8 cellular contexts compared by ENCODE assay signal in the genomic region with DNA sequence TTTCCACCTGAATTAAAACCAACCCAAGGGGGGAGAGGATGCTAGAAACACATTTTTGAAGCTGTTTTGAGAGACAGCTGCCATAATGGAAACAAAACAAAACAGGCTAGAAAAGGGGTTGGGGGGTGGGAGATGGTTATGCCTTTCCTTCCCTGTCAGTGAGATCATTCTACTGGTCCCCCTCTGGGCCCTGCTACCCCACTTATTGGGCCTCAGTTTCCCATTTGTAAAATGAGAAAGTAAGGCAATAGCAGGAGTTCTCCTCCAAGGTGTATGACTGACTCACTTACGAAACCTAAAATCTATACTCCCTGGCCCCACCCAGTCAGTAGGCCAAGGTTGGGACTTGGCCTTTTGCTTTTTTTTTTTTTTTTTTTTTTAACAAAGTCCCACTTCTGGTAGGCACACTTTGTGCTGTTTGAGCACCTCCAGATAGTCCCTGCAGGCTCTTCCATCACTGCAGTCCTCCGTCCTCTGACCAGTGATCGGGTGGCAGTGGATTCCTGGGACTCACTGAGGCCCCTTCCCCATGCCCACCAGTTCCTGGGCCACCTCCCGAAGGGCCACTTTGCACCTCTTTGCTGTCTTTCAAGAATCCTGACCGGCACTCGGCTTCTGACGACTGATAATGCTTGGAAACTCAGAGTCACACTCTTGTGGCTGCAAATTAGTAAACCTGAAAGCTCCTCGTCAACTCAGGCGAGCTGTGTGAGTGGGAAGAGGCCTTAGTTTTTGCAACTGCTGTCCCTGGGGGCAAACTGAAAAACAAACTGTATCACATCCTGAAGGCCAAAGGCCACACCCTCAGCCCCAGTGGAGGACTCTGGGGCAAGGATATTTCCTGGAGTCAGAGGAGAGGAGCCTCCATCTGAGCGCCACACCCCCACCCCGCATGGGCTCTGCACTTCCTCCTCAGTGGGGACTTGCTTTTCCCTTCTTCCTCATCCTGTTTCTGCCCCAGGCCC. TPM values are rescaled to one million over a fixed set of nuclear protein-coding genes. Genes with fewer than 3 reads are reported as not detected.
DNase-seq lines count a peak whose midpoint lies in the region; ATAC-seq and TF ChIP-seq lines count a peak whose summit lies in the region.

No MANE protein-coding gene starts in this region.

- peak overlapping the region; percentile 99 for H3K27ac Mint-ChIP-seq in activated naive CD4-positive, alpha-beta T cell treated with anti-CD3 and anti-CD28 coated beads, Interleukin-2, amount 50 U/mL, for 24 hours
- peak overlapping the region; percentile 15 for H3K27ac Mint-ChIP-seq in progenitor cell of endocrine pancreas

- H3F3A ChIP-seq in DOHH2 (ENCODE audit: control insufficient read depth, insufficient read depth), result no peaks in the 10 kb centered on the region; the same call in 1 of the 2 replicates
- no peaks in the 10 kb centered on the region for H3F3A ChIP-seq in MM.1S (ENCODE audit: insufficient read depth, low read length)

- no peaks in the 10 kb centered on the region for H3K27me3 ChIP-seq in DOHH2 (ENCODE audit: control insufficient read depth, low read length)
- no peaks in the 10 kb centered on the region for H3K27me3 ChIP-seq in MM.1S (replicated peaks; ENCODE audit: insufficient read depth, low read length)

- H3K36me3 Mint-ChIP-seq in activated naive CD4-positive, alpha-beta T cell treated with anti-CD3 and anti-CD28 coated beads, Interleukin-2, amount 50 U/mL, for 24 hours, result no peaks in the 10 kb centered on the region
- H3K36me3 Mint-ChIP-seq in progenitor cell of endocrine pancreas (ENCODE audit: insufficient read depth), result no peaks in the 10 kb centered on the region

- DNase-seq in progenitor cell of endocrine pancreas (ENCODE audit: low spot score, unreplicated experiment), result no peak
- DNase-seq in activated gamma-delta T cell (lab: John Stamatoyannopoulos, UW), result no peak
- DNase-seq in cortex of kidney (lab: John Stamatoyannopoulos, UW), result no peak
- no peak for DNase-seq in MM.1S

- H3K79me2 ChIP-seq in DOHH2 (ENCODE audit: control insufficient read depth, low read length) (no peaks in the 10 kb centered on the region), MM.1S (ENCODE audit: low read length) (no peaks in the 10 kb centered on the region)

- peak; percentile 85 for ATAC-seq in GM21447 (IDR thresholded peaks at IDR 0.05; ENCODE audit: unreplicated experiment)

- no peaks in the 10 kb centered on the region for H3K27me3 Mint-ChIP-seq in activated naive CD4-positive, alpha-beta T cell treated with anti-CD3 and anti-CD28 coated beads, Interleukin-2, amount 50 U/mL, for 24 hours
- peaks cover 18% of the 10 kb centered on the region for H3K27me3 Mint-ChIP-seq in progenitor cell of endocrine pancreas

- no peaks in the 10 kb centered on the region for H4K20me1 ChIP-seq in DOHH2 (ENCODE audit: control insufficient read depth, insufficient read depth, low read depth, low read length)
- no peaks in the 10 kb centered on the region for H4K20me1 ChIP-seq in MM.1S (ENCODE audit: insufficient read depth, low read length)

- no peaks in the 10 kb centered on the region for H3K9me3 Mint-ChIP-seq in activated naive CD4-positive, alpha-beta T cell treated with anti-CD3 and anti-CD28 coated beads, Interleukin-2, amount 50 U/mL, for 24 hours
- H3K9me3 Mint-ChIP-seq in progenitor cell of endocrine pancreas (ENCODE audit: low read depth), result no peaks in the 10 kb centered on the region

- H3K4me3 ChIP-seq in DOHH2 (ENCODE audit: low read length), result peak overlapping the region; percentile 18
- no peak overlapping the region for H3K4me3 ChIP-seq in MM.1S (ENCODE audit: low read length)

- H3K9me2 ChIP-seq in DOHH2 (replicated peaks; ENCODE audit: control insufficient read depth, low read length) (no peaks in the 10 kb centered on the region), MM.1S (replicated peaks; ENCODE audit: insufficient read depth, low read length) (no peaks in the 10 kb centered on the region)

- H3K4me2 ChIP-seq in DOHH2 (ENCODE audit: low read length) (peak overlapping the region; percentile 47), MM.1S (ENCODE audit: low read depth, low read length) (no peak overlapping the region)

- H3K4me1 Mint-ChIP-seq in activated naive CD4-positive, alpha-beta T cell treated with anti-CD3 and anti-CD28 coated beads, Interleukin-2, amount 50 U/mL, for 24 hours, result peaks cover 40% of the 10 kb centered on the region
- peaks cover 9% of the 10 kb centered on the region for H3K4me1 Mint-ChIP-seq in progenitor cell of endocrine pancreas (ENCODE audit: low read depth)

- H3K36me3 ChIP-seq in DOHH2 (ENCODE audit: control insufficient read depth, low read length) (no peaks in the 10 kb centered on the region), KOPT-K1 (ENCODE audit: insufficient read depth, low read length) (no peaks in the 10 kb centered on the region), MM.1S (replicated peaks; ENCODE audit: insufficient read depth, low read length) (no peaks in the 10 kb centered on the region)

- H3K4me1 ChIP-seq in DOHH2 (ENCODE audit: control insufficient read depth, low read length) (peaks cover 18% of the 10 kb centered on the region), MM.1S (ENCODE audit: low read length) (no peaks in the 10 kb centered on the region)

- H3K27ac ChIP-seq in DOHH2 (ENCODE audit: low read depth, low read length) (no peak overlapping the region), KOPT-K1 (ENCODE audit: low read depth, low read length, poor library complexity, severe bottlenecking) (peak overlapping the region; percentile 20), MM.1S (ENCODE audit: low read length) (no peak overlapping the region)

- H3K9ac ChIP-seq in MM.1S (ENCODE audit: low read length), result no peak overlapping the region

- H3K4me3 Mint-ChIP-seq in activated naive CD4-positive, alpha-beta T cell treated with anti-CD3 and anti-CD28 coated beads, Interleukin-2, amount 50 U/mL, for 24 hours, result peak overlapping the region; percentile 81
- H3K4me3 Mint-ChIP-seq in progenitor cell of endocrine pancreas (ENCODE audit: low read depth), result no peak overlapping the region

- no peak overlapping the region for H2AFZ ChIP-seq in MM.1S (ENCODE audit: low read length)

- H3K9me3 ChIP-seq in DOHH2 (ENCODE audit: control insufficient read depth, insufficient read depth, low read length) (no peaks in the 10 kb centered on the region), KOPT-K1 (ENCODE audit: insufficient read depth, low read length, poor library complexity, severe bottlenecking) (no peaks in the 10 kb centered on the region), MM.1S (replicated peaks; ENCODE audit: insufficient read depth, low read length) (no peaks in the 10 kb centered on the region)

- TF ChIP-seq CTCF in DOHH2 (IDR thresholded peaks at IDR 0.05; ENCODE audit: low read depth, low read length, poor library complexity, severe bottlenecking) (no peak), progenitor cell of endocrine pancreas (IDR thresholded peaks at IDR 0.05; ENCODE audit: unreplicated experiment) (no peak), MM.1S (IDR thresholded peaks at IDR 0.05; ENCODE audit: low read length) (no peak)

RNA-seq across cellular contexts. Expression of gene PSTPIP1, which starts 6.7 kb away (rescaled TPM):
- not detected in 2 replicates for total RNA-seq in progenitor cell of endocrine pancreas

RNA-seq across cellular contexts. Expression of gene RCN2, which starts 56.6 kb away (rescaled TPM):
- 232 and 236 TPM in 2 replicates for total RNA-seq in progenitor cell of endocrine pancreas
